In the genomic region with DNA sequence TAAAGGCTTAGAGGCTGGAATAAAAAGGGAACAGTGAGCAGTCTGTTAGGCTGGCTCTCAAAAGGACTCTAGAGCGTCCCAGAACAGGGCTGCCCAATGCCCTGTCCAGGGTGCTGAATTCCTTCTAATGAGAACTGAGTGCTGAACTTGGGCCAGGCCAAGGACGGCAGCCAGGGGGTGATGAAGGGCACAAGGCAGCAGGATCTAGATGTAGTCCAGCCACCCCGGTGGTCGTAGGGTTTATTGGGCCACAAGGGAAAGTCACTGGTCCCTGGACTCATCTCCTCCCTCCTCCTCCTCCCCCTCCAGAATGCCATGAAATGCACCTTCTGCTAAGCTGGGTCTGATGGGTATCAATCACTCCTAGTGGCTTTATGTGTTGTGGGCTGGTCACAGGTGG, we compare ENCODE assay signal across 8 cellular contexts. TPM values are rescaled to one million over a fixed set of nuclear protein-coding genes. Genes with fewer than 3 reads are reported as not detected.
DNase-seq lines count a peak whose midpoint lies in the region; ATAC-seq and TF ChIP-seq lines count a peak whose summit lies in the region.

No MANE protein-coding gene starts in this region.

- H3K4me1 Mint-ChIP-seq in stimulated activated naive CD8-positive, alpha-beta T cell treated with anti-CD3 and anti-CD28 coated beads, Interleukin-15, amount 100 ng/mL, for 72 hours: no peaks in the 10 kb centered on the region

- no peaks in the 10 kb centered on the region for H3K36me3 ChIP-seq in left lung

- no peak overlapping the region for H3K27ac Mint-ChIP-seq in stimulated activated naive CD8-positive, alpha-beta T cell treated with anti-CD3 and anti-CD28 coated beads, Interleukin-15, amount 100 ng/mL, for 72 hours

- H3K27me3 ChIP-seq in HL-60 (ENCODE audit: insufficient read depth, poor library complexity, severe bottlenecking) (peaks cover 2% of the 10 kb centered on the region), left lung (no peaks in the 10 kb centered on the region)

- no peaks in the 10 kb centered on the region for H3K9me3 ChIP-seq in left lung

- intact Hi-C loops in left lung (cut with DNase I): no loop called here

- no peaks in the 10 kb centered on the region for H3K27me3 Mint-ChIP-seq in stimulated activated naive CD8-positive, alpha-beta T cell treated with anti-CD3 and anti-CD28 coated beads, Interleukin-15, amount 100 ng/mL, for 72 hours

- TF ChIP-seq CTCF in AG09309 (IDR thresholded peaks at IDR 0.05; ENCODE audit: control insufficient read depth, insufficient read depth, low read depth, low read length, missing control alignments) (peak; percentile 57), HL-60 (IDR thresholded peaks at IDR 0.05; ENCODE audit: insufficient read depth, low read length) (no peak), left lung (IDR thresholded peaks at IDR 0.05) (peak in 1 of 2 donors; percentile 17)

- H3K4me1 ChIP-seq in left lung: no peaks in the 10 kb centered on the region

- DNase-seq in AG09309 (ENCODE audit: low read depth) (no peak), HL-60 (ENCODE audit: low read depth in 1 of 2, low spot score in 1 of 2) (peak; percentile 25 to 56), T-helper 9 cell (peak; percentile 11), caudate nucleus (lab: John Stamatoyannopoulos, UW) (peak in 35 of 61 donors; percentile 10 to 64 (median 28)), left lung (no peak), NCI-H1105 (lab: John Stamatoyannopoulos, UW) (no peak)
- peak; percentile 35 to 36 for DNase-seq in stimulated activated naive CD8-positive, alpha-beta T cell treated with anti-CD3 and anti-CD28 coated beads, Interleukin-15, amount 100 ng/mL, for 72 hours

- H3K4me3 ChIP-seq in AG09309 (ENCODE audit: control insufficient read depth, low read depth, low read length) (no peak overlapping the region), HL-60 (replicated peaks; ENCODE audit: insufficient read depth, low read length) (no peak overlapping the region), left lung (no peak overlapping the region)

- ATAC-seq in left lung (peak; percentile 95), HG02571 (IDR thresholded peaks at IDR 0.05; ENCODE audit: unreplicated experiment) (no peak)
- ATAC-seq in stimulated activated naive CD8-positive, alpha-beta T cell treated with anti-CD3 and anti-CD28 coated beads, Interleukin-15, amount 100 ng/mL, for 72 hours: peak; percentile 66

- no peak overlapping the region for H3K4me3 Mint-ChIP-seq in stimulated activated naive CD8-positive, alpha-beta T cell treated with anti-CD3 and anti-CD28 coated beads, Interleukin-15, amount 100 ng/mL, for 72 hours

- no peak overlapping the region for H3K27ac ChIP-seq in HL-60 (replicated peaks)
- H3K27ac ChIP-seq in caudate nucleus (ENCODE audit: low read depth, low read length): no peak overlapping the region
- no peak overlapping the region for H3K27ac ChIP-seq in left lung

- no peaks in the 10 kb centered on the region for H3K9me3 Mint-ChIP-seq in stimulated activated naive CD8-positive, alpha-beta T cell treated with anti-CD3 and anti-CD28 coated beads, Interleukin-15, amount 100 ng/mL, for 72 hours

RNA-seq across cellular contexts. Expression of a gene that starts 19.2 kb away (rescaled TPM):
- total RNA-seq in left lung: 1 to 10 TPM; 4.5 to 5.3 TPM

RNA-seq across cellular contexts. Expression of a gene that starts 30.6 kb away (rescaled TPM):
- 10 to 100 TPM; 16.3 to 21.5 TPM for total RNA-seq in left lung

RNA-seq across cellular contexts. Expression of a gene that starts 47.4 kb away (rescaled TPM):
- 10 to 100 TPM; 63.0 to 80.0 TPM for total RNA-seq in left lung

Comparison
In these comparisons a context has a peak if more than half of its experiments do, and no peak if none do; other contexts are left out.
1. DNase-seq: peak in HL-60 (2 of 2), T-helper 9 cell (single experiment), caudate nucleus (35 of 61) and stimulated activated naive CD8-positive, alpha-beta T cell treated with anti-CD3 and anti-CD28 coated beads, Interleukin-15, amount 100 ng/mL, for 72 hours (2 of 2); none in AG09309 (single experiment), left lung (0 of 2) and NCI-H1105 (single experiment).